In the genomic region with DNA sequence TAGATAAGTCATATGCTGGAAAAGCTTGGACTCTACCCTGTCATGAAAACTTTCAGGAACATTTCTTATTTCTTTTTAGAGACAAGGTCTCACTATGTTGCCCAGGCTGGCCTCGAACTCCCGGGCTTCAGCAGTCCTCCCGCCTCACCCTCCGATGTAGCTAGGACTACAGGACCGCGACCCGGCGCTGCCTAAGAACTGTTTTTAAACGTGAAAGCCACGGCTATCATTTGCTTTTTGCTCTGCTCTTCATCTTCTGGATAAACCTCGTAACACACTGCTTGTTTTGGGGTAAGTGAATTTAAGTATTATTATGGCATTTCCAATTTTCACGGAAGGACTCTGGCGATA, we compare ENCODE assay signal across 8 cellular contexts. TPM values are rescaled to one million over a fixed set of nuclear protein-coding genes. Genes with fewer than 3 reads are reported as not detected.
DNase-seq lines count a peak whose midpoint lies in the region; ATAC-seq and TF ChIP-seq lines count a peak whose summit lies in the region.

No MANE protein-coding gene starts in this region.

- H3K4me3 ChIP-seq in right atrium auricular region (peak overlapping the region; percentile 39 to 62), skeletal muscle satellite cell (ENCODE audit: low read length) (peak overlapping the region; percentile 76)

- H3K36me3 Mint-ChIP-seq in activated CD8-positive, alpha-beta memory T cell treated with anti-CD3 and anti-CD28 coated beads, Interleukin-2, amount 10 ng/mL, durations not matched to agents 7 days and 5 days = peaks cover 14% of the 10 kb centered on the region
- peaks cover 24 to 35% of the 10 kb centered on the region in 2 donors for H3K36me3 Mint-ChIP-seq in activated naive CD4-positive, alpha-beta T cell treated with anti-CD3 and anti-CD28 coated beads, Interleukin-2, amount 50 U/mL, for 72 hours

- no peak for DNase-seq in activated CD8-positive, alpha-beta memory T cell treated with anti-CD3 and anti-CD28 coated beads, Interleukin-2, amount 10 ng/mL, durations not matched to agents 7 days and 5 days
- DNase-seq in activated CD8-positive, alpha-beta memory T cell treated with anti-CD3 and anti-CD28 coated beads for 24 hours = no peak
- DNase-seq in MV-4-11 (lab: John Stamatoyannopoulos, UW) (peak; percentile 46), right atrium auricular region (ENCODE audit: low spot score) (no peak)
- DNase-seq in activated naive CD4-positive, alpha-beta T cell treated with anti-CD3 and anti-CD28 coated beads, Interleukin-2, amount 50 U/mL, for 72 hours (ENCODE audit: low spot score in 2 of 2) = no peak
- no peak for DNase-seq in NK-92 treated with Interleukin-12 subunit alpha and Interleukin-12 subunit beta, amount 100 ng/mL, for 24 hours (lab: John Stamatoyannopoulos, UW)

- CTCF ChIA-PET in activated CD8-positive, alpha-beta memory T cell treated with anti-CD3 and anti-CD28 coated beads, Interleukin-2, amount 10 ng/mL, durations not matched to agents 7 days and 5 days (lab: Charles Lee) = interaction anchor here (1.0 to 4.3 kb wide), 6 partner anchors 9 to 85 kb away, joined by 3 to 86 read pairs (median 6); a partner anchor contains a TSS

- peak overlapping the region; percentile 97 for H3K27ac Mint-ChIP-seq in activated CD8-positive, alpha-beta memory T cell treated with anti-CD3 and anti-CD28 coated beads, Interleukin-2, amount 10 ng/mL, durations not matched to agents 7 days and 5 days
- peak overlapping the region; percentile 94 to 99 for H3K27ac Mint-ChIP-seq in activated naive CD4-positive, alpha-beta T cell treated with anti-CD3 and anti-CD28 coated beads, Interleukin-2, amount 50 U/mL, for 72 hours

- H3K36me3 ChIP-seq in right atrium auricular region = no peaks in the 10 kb centered on the region
- no peaks in the 10 kb centered on the region for H3K36me3 ChIP-seq in skeletal muscle satellite cell (ENCODE audit: insufficient read depth, low read length)

- no peaks in the 10 kb centered on the region for H3K9me3 ChIP-seq in right atrium auricular region
- no peaks in the 10 kb centered on the region for H3K9me3 ChIP-seq in skeletal muscle satellite cell (replicated peaks; ENCODE audit: low read length)

- H3K4me1 Mint-ChIP-seq in activated CD8-positive, alpha-beta memory T cell treated with anti-CD3 and anti-CD28 coated beads, Interleukin-2, amount 10 ng/mL, durations not matched to agents 7 days and 5 days = peaks cover 20% of the 10 kb centered on the region

- peaks cover 0 to 20% of the 10 kb centered on the region in 2 donors for H3K4me1 ChIP-seq in right atrium auricular region
- H3K4me1 ChIP-seq in skeletal muscle satellite cell (ENCODE audit: control insufficient read depth, insufficient read depth, low read length) = peaks cover 18% of the 10 kb centered on the region

- peak; percentile 4 for ATAC-seq in activated CD8-positive, alpha-beta memory T cell treated with anti-CD3 and anti-CD28 coated beads, Interleukin-2, amount 10 ng/mL, durations not matched to agents 7 days and 5 days
- no peak for ATAC-seq in activated naive CD4-positive, alpha-beta T cell treated with anti-CD3 and anti-CD28 coated beads, Interleukin-2, amount 50 U/mL, for 72 hours
- ATAC-seq in GM21786 (IDR thresholded peaks at IDR 0.05; ENCODE audit: unreplicated experiment) = no peak

- H3K9me3 Mint-ChIP-seq in activated CD8-positive, alpha-beta memory T cell treated with anti-CD3 and anti-CD28 coated beads, Interleukin-2, amount 10 ng/mL, durations not matched to agents 7 days and 5 days (ENCODE audit: low read depth) = no peaks in the 10 kb centered on the region
- peaks cover 0 to 10% of the 10 kb centered on the region in 2 donors for H3K9me3 Mint-ChIP-seq in activated naive CD4-positive, alpha-beta T cell treated with anti-CD3 and anti-CD28 coated beads, Interleukin-2, amount 50 U/mL, for 72 hours

- H3K4me3 Mint-ChIP-seq in activated CD8-positive, alpha-beta memory T cell treated with anti-CD3 and anti-CD28 coated beads, Interleukin-2, amount 10 ng/mL, durations not matched to agents 7 days and 5 days = peak overlapping the region; percentile 95

- H3K27me3 Mint-ChIP-seq in activated CD8-positive, alpha-beta memory T cell treated with anti-CD3 and anti-CD28 coated beads, Interleukin-2, amount 10 ng/mL, durations not matched to agents 7 days and 5 days = no peaks in the 10 kb centered on the region

- peak overlapping the region; percentile 85 for H3K9ac ChIP-seq in skeletal muscle satellite cell (ENCODE audit: low read depth, low read length)

- TF ChIP-seq CTCF in right atrium auricular region (IDR thresholded peaks at IDR 0.05) = no peak

- H3K27ac ChIP-seq in right atrium auricular region = peak overlapping the region; percentile 98 to 99

- peak overlapping the region; percentile 95 for H3K4me2 ChIP-seq in skeletal muscle satellite cell (ENCODE audit: low read length)

- no peaks in the 10 kb centered on the region for H3K27me3 ChIP-seq in right atrium auricular region
- no peaks in the 10 kb centered on the region for H3K27me3 ChIP-seq in skeletal muscle satellite cell (ENCODE audit: control insufficient read depth, insufficient read depth, low read length)

RNA-seq across cellular contexts. Expression of a gene that starts 14.3 kb away (rescaled TPM):
- 100 to 1,000 TPM; 166 to 254 TPM for total RNA-seq in activated CD8-positive, alpha-beta memory T cell treated with anti-CD3 and anti-CD28 coated beads, Interleukin-2, amount 10 ng/mL, durations not matched to agents 7 days and 5 days
- total RNA-seq in activated naive CD4-positive, alpha-beta T cell treated with anti-CD3 and anti-CD28 coated beads, Interleukin-2, amount 50 U/mL, for 72 hours = 100 to 1,000 TPM; 260 to 288 TPM
- total RNA-seq in right atrium auricular region = 10 to 100 TPM; 43.8 to 44.3 TPM
- total RNA-seq in skeletal muscle satellite cell (2012; rRNA removed) = 119 and 126 TPM in 2 replicates
